In the genomic region with DNA sequence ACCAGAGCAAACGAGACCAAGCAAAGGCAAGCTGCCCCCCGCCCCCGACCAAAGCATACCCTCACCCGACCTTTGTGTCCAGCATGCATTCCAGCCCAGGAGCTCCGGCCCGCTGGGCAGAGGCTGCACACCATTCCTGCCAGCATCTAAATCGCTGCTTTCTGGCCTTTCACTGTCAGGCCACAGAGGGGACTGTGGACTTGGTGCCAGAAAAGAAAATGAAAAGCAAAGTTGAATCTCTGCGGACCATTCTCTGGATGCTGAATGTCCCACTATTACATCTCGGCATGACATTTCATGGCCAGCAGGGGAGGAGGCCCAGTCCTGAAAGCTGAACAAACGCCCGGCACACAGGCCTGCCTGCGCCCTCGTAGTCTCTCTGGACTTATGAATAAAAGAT, we compare ENCODE assay signal across 12 cellular contexts. TPM values are rescaled to one million over a fixed set of nuclear protein-coding genes. Genes with fewer than 3 reads are reported as not detected.
DNase-seq lines count a peak whose midpoint lies in the region; ATAC-seq and TF ChIP-seq lines count a peak whose summit lies in the region.
"Had no signal": no experiment of that assay in that cellular context is flagged by ENCODE, and none has a peak within 500 bp of the region (broad histone marks: within the 10 kb centered on the region; RNA-seq: fewer than 3 reads in every experiment).

No MANE protein-coding gene starts in this region.

- intact Hi-C loops in dorsolateral prefrontal cortex (cut with DNase I), result no loop called here

- peak overlapping the region in 40 of 59 donors; percentile 2 to 79 (median 47) for H3K27ac ChIP-seq in dorsolateral prefrontal cortex
- H3K27ac ChIP-seq: epithelial cell of prostate had no signal

- TF ChIP-seq CTCF in dorsolateral prefrontal cortex (IDR thresholded peaks at IDR 0.05 in 54 of 56, conservative IDR thresholded peaks at IDR 0.05 in 2 of 56; ENCODE audit: low read depth in 1 of 56, partially characterized antibody in 56 of 56), result peak in 30 of 56 donors; percentile 8 to 45 (median 28)
- TF ChIP-seq CTCF in retinal pigment epithelial cell (conservative IDR thresholded peaks at IDR 0.05; ENCODE audit: low read depth, low read length), result peak; percentile 40

- CTCF ChIA-PET in HEK293T (lab: Yijun Ruan, JAX), result no interaction called here

- POLR2A ChIA-PET in HEK293T (lab: Yijun Ruan, JAX), result no interaction called here

- no peak for ATAC-seq in HG02759 (IDR thresholded peaks at IDR 0.05; ENCODE audit: unreplicated experiment)

- H3K27me3 ChIP-seq in dorsolateral prefrontal cortex, result no peaks in the 10 kb centered on the region

- H3K4me3 ChIP-seq in dorsolateral prefrontal cortex, result peak overlapping the region in 51 of 59 donors; percentile 2 to 56 (median 26)
- peak overlapping the region; percentile 9 for H3K4me3 ChIP-seq in retinal pigment epithelial cell (ENCODE audit: low read length)

- DNase-seq in HEK293T (ENCODE audit: extremely low spot score), result peak; percentile 41
- DNase-seq in dorsolateral prefrontal cortex, result peak in 1 of 10 donors; percentile 47
- peak; percentile 39 for DNase-seq in kidney glomerular epithelial cell (lab: John Stamatoyannopoulos, UW)
- no peak for DNase-seq in retinal pigment epithelial cell (ENCODE audit: low read depth)
- no peak for DNase-seq in HPDE6-E6E7 (ENCODE audit: extremely low spot score)
- DNase-seq in hepatic stellate cell (ENCODE audit: low spot score), result no peak
- DNase-seq in NCI-H82 treated with DMSO at 0.1 percent for 48 hours (lab: John Stamatoyannopoulos, UW; ENCODE audit: unreplicated experiment), result no peak
- DNase-seq: AML-193, NCI-H1048, RPMI8226 had no signal

TF ChIP-seq in HEK293T, 16 proteins besides CTCF, POLR2A, EP300 and RAD21:
- TF ChIP-seq FOXK2 (IDR thresholded peaks at IDR 0.05), result no peak
- TF ChIP-seq FOXM1 (IDR thresholded peaks at IDR 0.05; ENCODE audit: borderline replicate concordance), result no peak

RNA-seq across cellular contexts. Expression of a gene that starts 13.0 kb away (rescaled TPM):
- 10 to 100 TPM in 34 of 120 experiments, 1 to 10 TPM in 86; 4.1 to 18.6 (median 8.8) TPM for total RNA-seq in dorsolateral prefrontal cortex

RNA-seq across cellular contexts. Expression of a gene that starts 47.6 kb away (rescaled TPM):
- total RNA-seq in dorsolateral prefrontal cortex, result 1 to 10 TPM in 54 of 120 experiments, under 1 TPM in 34, not detected in 32; 0.43 to 4.2 (median 1.1) TPM

Comparison
In these comparisons a context has a peak if more than half of its experiments do, and no peak if none do; other contexts are left out.
1. DNase-seq: peak in HEK293T (single experiment) and kidney glomerular epithelial cell (single experiment); none in retinal pigment epithelial cell (single experiment), HPDE6-E6E7 (single experiment), hepatic stellate cell (single experiment) and NCI-H82 treated with DMSO at 0.1 percent for 48 hours (single experiment).